ENCODE assay signal across 20 cellular contexts in genomic region chr9:5787220-5787619, GRCh38. TPM values are rescaled to one million over a fixed set of nuclear protein-coding genes. Genes with fewer than 3 reads are reported as not detected.
DNase-seq lines count a peak whose midpoint lies in the region; ATAC-seq and TF ChIP-seq lines count a peak whose summit lies in the region.
"Had no signal": no experiment of that assay in that cellular context is flagged by ENCODE, and none has a peak within 500 bp of the region (broad histone marks: within the 10 kb centered on the region; RNA-seq: fewer than 3 reads in every experiment).

No MANE protein-coding gene starts in this region.

- no peaks in the 10 kb centered on the region for H3K9me3 ChIP-seq in body of pancreas
- peaks cover 11 to 37% of the 10 kb centered on the region in 2 donors for H3K9me3 ChIP-seq in ascending aorta

- TF ChIP-seq POLR2A in body of pancreas (IDR thresholded peaks at IDR 0.05): no peak

- H3K9me3 Mint-ChIP-seq in activated CD4-positive, alpha-beta T cell treated with anti-CD3 and anti-CD28 coated beads for 36 hours (ENCODE audit: low read depth): peaks cover 15% of the 10 kb centered on the region
- H3K9me3 Mint-ChIP-seq in activated naive CD4-positive, alpha-beta T cell treated with anti-CD3 and anti-CD28 coated beads, Interleukin-2, amount 50 U/mL, for 72 hours: peaks cover 7% of the 10 kb centered on the region in 2 donors
- peaks cover 5% of the 10 kb centered on the region for H3K9me3 Mint-ChIP-seq in stimulated activated effector memory CD8-positive, alpha-beta T cell treated with anti-CD3 and anti-CD28 coated beads, Interleukin-12 subunit alpha, Interleukin-12 subunit beta, amount 100 ng/mL, for 72 hours

- POLR2A ChIA-PET in activated CD4-positive, alpha-beta T cell treated with anti-CD3 and anti-CD28 coated beads for 36 hours (lab: Charles Lee): no interaction called here

- H3K36me3 Mint-ChIP-seq in activated CD4-positive, alpha-beta T cell treated with anti-CD3 and anti-CD28 coated beads for 36 hours (ENCODE audit: low read depth): peaks cover 78% of the 10 kb centered on the region
- H3K36me3 Mint-ChIP-seq in activated naive CD4-positive, alpha-beta T cell treated with anti-CD3 and anti-CD28 coated beads, Interleukin-2, amount 50 U/mL, for 72 hours: peaks cover 42 to 72% of the 10 kb centered on the region in 2 donors
- peaks cover 79% of the 10 kb centered on the region for H3K36me3 Mint-ChIP-seq in stimulated activated effector memory CD8-positive, alpha-beta T cell treated with anti-CD3 and anti-CD28 coated beads, Interleukin-12 subunit alpha, Interleukin-12 subunit beta, amount 100 ng/mL, for 72 hours

- no peaks in the 10 kb centered on the region for H3K27me3 ChIP-seq in body of pancreas
- no peaks in the 10 kb centered on the region for H3K27me3 ChIP-seq in ascending aorta

- peak overlapping the region; percentile 77 for H3K27ac Mint-ChIP-seq in activated CD4-positive, alpha-beta T cell treated with anti-CD3 and anti-CD28 coated beads for 36 hours
- H3K27ac Mint-ChIP-seq in activated naive CD4-positive, alpha-beta T cell treated with anti-CD3 and anti-CD28 coated beads, Interleukin-2, amount 50 U/mL, for 72 hours: peak overlapping the region; percentile 37 to 46
- peak overlapping the region; percentile 82 for H3K27ac Mint-ChIP-seq in stimulated activated effector memory CD8-positive, alpha-beta T cell treated with anti-CD3 and anti-CD28 coated beads, Interleukin-12 subunit alpha, Interleukin-12 subunit beta, amount 100 ng/mL, for 72 hours

- H3K4me1 ChIP-seq in body of pancreas (peaks cover 33% of the 10 kb centered on the region), ascending aorta (no peaks in the 10 kb centered on the region)

- no peak overlapping the region for H3K4me3 Mint-ChIP-seq in activated CD4-positive, alpha-beta T cell treated with anti-CD3 and anti-CD28 coated beads for 36 hours
- H3K4me3 Mint-ChIP-seq in stimulated activated effector memory CD8-positive, alpha-beta T cell treated with anti-CD3 and anti-CD28 coated beads, Interleukin-12 subunit alpha, Interleukin-12 subunit beta, amount 100 ng/mL, for 72 hours: no peak overlapping the region

- H3K27me3 Mint-ChIP-seq in activated CD4-positive, alpha-beta T cell treated with anti-CD3 and anti-CD28 coated beads for 36 hours: no peaks in the 10 kb centered on the region

- DNase-seq in activated CD4-positive, alpha-beta T cell treated with anti-CD3 and anti-CD28 coated beads for 36 hours: no peak
- no peak for DNase-seq in activated CD4-positive, alpha-beta T cell treated with anti-CD3 and anti-CD28 coated beads for 1 hour
- DNase-seq in activated naive CD4-positive, alpha-beta T cell treated with anti-CD3 and anti-CD28 coated beads, Interleukin-2, amount 50 U/mL, for 72 hours (ENCODE audit: low spot score in 2 of 2): no peak
- no peak for DNase-seq in activated naive CD4-positive, alpha-beta T cell (lab: John Stamatoyannopoulos, UW)
- DNase-seq in body of pancreas: peak; percentile 44 to 63 (median 50)
- DNase-seq in stimulated activated effector memory CD8-positive, alpha-beta T cell treated with anti-CD3 and anti-CD28 coated beads, Interleukin-12 subunit alpha, Interleukin-12 subunit beta, amount 100 ng/mL, for 72 hours (ENCODE audit: low spot score in 2 of 2): no peak
- DNase-seq in activated CD4-positive, alpha-beta T cell treated with anti-CD3 and anti-CD28 coated beads, Interleukin-2, amount 50 U/mL, for 4 hours: no peak
- DNase-seq in ascending aorta (ENCODE audit: low spot score in 2 of 2): no peak
- DNase-seq: ACHN, C1 segment of cervical spinal cord, EL, GF-D8, IMR-90, NCI-H1092 treated with DMSO at 0.1 percent for 48 hours, NCI-H1436 treated with DMSO at 0.1 percent for 48 hours, NCI-H1930, SHP77 treated with DMSO at 0.1 percent for 48 hours had no signal

- CTCF ChIA-PET in activated CD4-positive, alpha-beta T cell treated with anti-CD3 and anti-CD28 coated beads for 36 hours (lab: Charles Lee): interaction anchor here (0.9 to 1.6 kb wide), 4 partner anchors 9 to 27 kb away, joined by 3 to 4 read pairs (median 3); no protein-coding TSS in a partner anchor

- intact Hi-C loops in activated CD4-positive, alpha-beta T cell treated with anti-CD3 and anti-CD28 coated beads for 36 hours (cut with DNase I, micrococcal nuclease): loop anchor here in 1 of 2 experiments (5.0 kb wide), 1 partner anchor 45 kb away; the partner anchor contains the start of gene ERMP1
- intact Hi-C loops in body of pancreas (cut with DNase I) (no loop called here), ascending aorta (cut with DNase I) (no loop called here)

- ATAC-seq in activated CD4-positive, alpha-beta T cell treated with anti-CD3 and anti-CD28 coated beads for 36 hours: no peak
- no peak for ATAC-seq in activated naive CD4-positive, alpha-beta T cell treated with anti-CD3 and anti-CD28 coated beads, Interleukin-2, amount 50 U/mL, for 72 hours
- ATAC-seq in body of pancreas: peak; percentile 86
- ATAC-seq in stimulated activated effector memory CD8-positive, alpha-beta T cell treated with anti-CD3 and anti-CD28 coated beads, Interleukin-12 subunit alpha, Interleukin-12 subunit beta, amount 100 ng/mL, for 72 hours: no peak

- H3K36me3 ChIP-seq in body of pancreas (replicated peaks in 1 of 2; ENCODE audit: insufficient read depth in 1 of 2, low read depth in 2 of 2) (no peaks in the 10 kb centered on the region), ascending aorta (peaks cover 17 to 56% of the 10 kb centered on the region in 2 donors)

- 36 to 41% methylated on average over 2 of the region's 2 CpGs for WGBS in body of pancreas, 2 donors

- TF ChIP-seq CTCF in body of pancreas (IDR thresholded peaks at IDR 0.05) (no peak), ascending aorta (IDR thresholded peaks at IDR 0.05) (no peak)

- H3K4me3 ChIP-seq in body of pancreas (no peak overlapping the region), ascending aorta (no peak overlapping the region)

- peaks cover 56% of the 10 kb centered on the region for H3K4me1 Mint-ChIP-seq in activated CD4-positive, alpha-beta T cell treated with anti-CD3 and anti-CD28 coated beads for 36 hours
- H3K4me1 Mint-ChIP-seq in stimulated activated effector memory CD8-positive, alpha-beta T cell treated with anti-CD3 and anti-CD28 coated beads, Interleukin-12 subunit alpha, Interleukin-12 subunit beta, amount 100 ng/mL, for 72 hours: peaks cover 30% of the 10 kb centered on the region

- H3K27ac ChIP-seq in body of pancreas (peak overlapping the region in 3 of 4 donors; percentile 25 to 59 (median 57)), ascending aorta (no peak overlapping the region)
- H3K27ac ChIP-seq: 22Rv1, KMS-11, RWPE1 had no signal

RNA-seq across cellular contexts. Expression of gene ERMP1, which starts 45.7 kb away (rescaled TPM):
- total RNA-seq in activated CD4-positive, alpha-beta T cell treated with anti-CD3 and anti-CD28 coated beads for 36 hours: 10 to 100 TPM; 13.3 to 13.9 TPM
- 10 to 100 TPM; 22.5 to 22.8 TPM for total RNA-seq in activated naive CD4-positive, alpha-beta T cell treated with anti-CD3 and anti-CD28 coated beads, Interleukin-2, amount 50 U/mL, for 72 hours
- total RNA-seq in body of pancreas (10 to 100 TPM; 11.2 to 11.9 TPM), ascending aorta (4.8 TPM)

Comparison
In these comparisons a context has a peak if more than half of its experiments do, and no peak if none do; other contexts are left out.
1. DNase-seq: peak in body of pancreas (4 of 4); none in activated CD4-positive, alpha-beta T cell treated with anti-CD3 and anti-CD28 coated beads for 36 hours (single experiment), activated CD4-positive, alpha-beta T cell treated with anti-CD3 and anti-CD28 coated beads for 1 hour (single experiment), activated naive CD4-positive, alpha-beta T cell treated with anti-CD3 and anti-CD28 coated beads, Interleukin-2, amount 50 U/mL, for 72 hours (0 of 2), activated naive CD4-positive, alpha-beta T cell (0 of 4), stimulated activated effector memory CD8-positive, alpha-beta T cell treated with anti-CD3 and anti-CD28 coated beads, Interleukin-12 subunit alpha, Interleukin-12 subunit beta, amount 100 ng/mL, for 72 hours (0 of 2), activated CD4-positive, alpha-beta T cell treated with anti-CD3 and anti-CD28 coated beads, Interleukin-2, amount 50 U/mL, for 4 hours (0 of 2) and ascending aorta (0 of 2).
2. H3K27ac ChIP-seq: peak in body of pancreas (3 of 4); none in ascending aorta (0 of 2).
3. Peak in every context shown above with its lines, with median percentiles within 50 percentile points of each other: H3K27ac Mint-ChIP-seq.